In genomic region chr7:39536926-39537325, GRCh38 we compare ENCODE assay signal across 24 cellular contexts. TPM values are rescaled to one million over a fixed set of nuclear protein-coding genes. Genes with fewer than 3 reads are reported as not detected.
DNase-seq lines count a peak whose midpoint lies in the region; FAIRE-seq and TF ChIP-seq lines count a peak whose summit lies in the region.
"Had no signal": no experiment of that assay in that cellular context is flagged by ENCODE, and none has a peak within 500 bp of the region (broad histone marks: within the 10 kb centered on the region; RNA-seq: fewer than 3 reads in every experiment).

No MANE protein-coding gene starts in this region.

- H3K27ac ChIP-seq in astrocyte (ENCODE audit: low read depth, low read length): no peak overlapping the region
- H3K27ac ChIP-seq in smooth muscle cell (ENCODE audit: low read depth): no peak overlapping the region
- H3K27ac ChIP-seq: HL-60, SK-N-MC had no signal

- FAIRE-seq in astrocyte (lab: Jason Lieb, UNC): no peak
- FAIRE-seq: GM19239 had no signal

- H3K4me1 ChIP-seq in astrocyte (ENCODE audit: insufficient read depth, low read length) (no peaks in the 10 kb centered on the region), smooth muscle cell (ENCODE audit: low read depth) (no peaks in the 10 kb centered on the region)
- H3K4me1 ChIP-seq: BE2C, Caco-2 had no signal

- peaks cover 4% of the 10 kb centered on the region for H3K9me3 Mint-ChIP-seq in astrocyte (ENCODE audit: unreplicated experiment)
- H3K9me3 Mint-ChIP-seq: CD4-positive, alpha-beta T cell; H9 had no signal

- no peak overlapping the region for H3K4me3 Mint-ChIP-seq in astrocyte (ENCODE audit: unreplicated experiment)
- H3K4me3 Mint-ChIP-seq: CD4-positive, alpha-beta T cell; H9 had no signal

- peaks cover 2% of the 10 kb centered on the region for H3K27me3 ChIP-seq in astrocyte (ENCODE audit: insufficient read depth, low read length)
- no peaks in the 10 kb centered on the region for H3K27me3 ChIP-seq in smooth muscle cell (ENCODE audit: low read depth)

- peaks cover 7% of the 10 kb centered on the region for H3K27me3 Mint-ChIP-seq in astrocyte (ENCODE audit: low read depth, unreplicated experiment)
- H3K27me3 Mint-ChIP-seq: CD4-positive, alpha-beta T cell had no signal

- no peak overlapping the region for H3K9ac ChIP-seq in astrocyte (ENCODE audit: low read length)
- no peak overlapping the region for H3K9ac ChIP-seq in smooth muscle cell (ENCODE audit: low read depth)

- H4K20me1 ChIP-seq in astrocyte (ENCODE audit: insufficient read depth, low read length) (no peaks in the 10 kb centered on the region), smooth muscle cell (ENCODE audit: low read depth) (no peaks in the 10 kb centered on the region)

- DNase-seq in A172 (ENCODE audit: low spot score) (peak; percentile 62), NCI-H524 treated with DMSO at 0.1 percent for 48 hours (lab: John Stamatoyannopoulos, UW) (peak; percentile 67), astrocyte (ENCODE audit: low read depth) (peak; percentile 23), glomerular visceral epithelial cell (ENCODE audit: extremely low spot score) (peak; percentile 13), smooth muscle cell (lab: John Stamatoyannopoulos, UW; ENCODE audit: unreplicated experiment) (no peak), activated T-cell treated with anti-CD3 and anti-CD28 coated beads for 4 hours (no peak), DMS 273 (lab: John Stamatoyannopoulos, UW; ENCODE audit: unreplicated experiment) (no peak)
- DNase-seq in activated T-cell treated with anti-CD3 and anti-CD28 coated beads, Interleukin-2, amount 50 U/mL, for 1 hour: no peak
- DNase-seq: 8988T; BE2C; Caco-2; CD4-positive, alpha-beta T cell; GF-D8; H9; IMR-90; Karpas-422; MM.1S; NCI-H1092 treated with DMSO at 0.1 percent for 48 hours; NCI-H146; NCI-H2029 treated with DMSO at 0.1 percent for 48 hours; NCI-H2171 treated with DMSO at 0.1 percent for 48 hours had no signal

- no peaks in the 10 kb centered on the region for H3K36me3 ChIP-seq in astrocyte (ENCODE audit: insufficient read depth, low read length)
- no peaks in the 10 kb centered on the region for H3K36me3 ChIP-seq in smooth muscle cell (ENCODE audit: low read depth)
- H3K36me3 ChIP-seq: BE2C had no signal

- H3K4me1 Mint-ChIP-seq in astrocyte (ENCODE audit: low read depth, unreplicated experiment): peaks cover 4% of the 10 kb centered on the region

- H2AFZ ChIP-seq in astrocyte (ENCODE audit: low read depth, low read length) (no peak overlapping the region), smooth muscle cell (ENCODE audit: low read depth) (no peak overlapping the region)

- no peaks in the 10 kb centered on the region for H3K9me3 ChIP-seq in astrocyte (ENCODE audit: insufficient read depth, low read depth, low read length)
- no peaks in the 10 kb centered on the region for H3K9me3 ChIP-seq in smooth muscle cell (replicated peaks; ENCODE audit: low read depth)
- H3K9me3 ChIP-seq: BE2C, Caco-2 had no signal

- WGBS in smooth muscle cell (ENCODE audit: low lambda C conversion rate): 76% methylated on average over 1 of the region's 1 CpG

- H3K4me2 ChIP-seq in astrocyte (ENCODE audit: low read length) (no peak overlapping the region), smooth muscle cell (no peak overlapping the region)

- H3F3A ChIP-seq in smooth muscle cell (ENCODE audit: low read depth): no peaks in the 10 kb centered on the region

- H3K79me2 ChIP-seq in astrocyte (ENCODE audit: insufficient read depth, low read length) (no peaks in the 10 kb centered on the region), smooth muscle cell (ENCODE audit: low read depth) (no peaks in the 10 kb centered on the region)

- TF ChIP-seq CTCF in astrocyte (IDR thresholded peaks at IDR 0.05; ENCODE audit: insufficient read depth, low read depth, low read length) (no peak), smooth muscle cell (IDR thresholded peaks at IDR 0.05; ENCODE audit: borderline replicate concordance, insufficient read depth, poor library complexity, severe bottlenecking) (no peak)

- no peak overlapping the region for H3K27ac Mint-ChIP-seq in astrocyte (ENCODE audit: unreplicated experiment)
- H3K27ac Mint-ChIP-seq: CD4-positive, alpha-beta T cell; H9 had no signal

- no peaks in the 10 kb centered on the region for H3K36me3 Mint-ChIP-seq in astrocyte (ENCODE audit: low read depth, unreplicated experiment)

- no peak overlapping the region for H3K4me3 ChIP-seq in astrocyte (ENCODE audit: insufficient read depth, low read depth, low read length)
- H3K4me3 ChIP-seq in smooth muscle cell: no peak overlapping the region
- H3K4me3 ChIP-seq: SK-N-MC had no signal

RNA-seq across cellular contexts. Expression of gene YAE1, which starts 29.3 kb away (rescaled TPM):
- 54.2 and 59.0 TPM in 2 replicates for total RNA-seq in A172 (2014; rRNA removed; shearing (Covaris generic))
- total RNA-seq in astrocyte (24.7 and 27.8 TPM in 2 replicates), smooth muscle cell (19.6 and 28.3 TPM in 2 replicates)
- polyA plus RNA-seq in smooth muscle cell: 29.1 and 32.5 TPM in 2 replicates

Comparison
In these comparisons a context has a peak if more than half of its experiments do, and no peak if none do; other contexts are left out.
1. DNase-seq: peak in A172 (single experiment), NCI-H524 treated with DMSO at 0.1 percent for 48 hours (single experiment), astrocyte (single experiment) and glomerular visceral epithelial cell (single experiment); none in smooth muscle cell (single experiment), activated T-cell treated with anti-CD3 and anti-CD28 coated beads for 4 hours (single experiment), DMS 273 (single experiment) and activated T-cell treated with anti-CD3 and anti-CD28 coated beads, Interleukin-2, amount 50 U/mL, for 1 hour (single experiment).